Comparison of ENCODE assay signal across 9 cellular contexts in the genomic region with DNA sequence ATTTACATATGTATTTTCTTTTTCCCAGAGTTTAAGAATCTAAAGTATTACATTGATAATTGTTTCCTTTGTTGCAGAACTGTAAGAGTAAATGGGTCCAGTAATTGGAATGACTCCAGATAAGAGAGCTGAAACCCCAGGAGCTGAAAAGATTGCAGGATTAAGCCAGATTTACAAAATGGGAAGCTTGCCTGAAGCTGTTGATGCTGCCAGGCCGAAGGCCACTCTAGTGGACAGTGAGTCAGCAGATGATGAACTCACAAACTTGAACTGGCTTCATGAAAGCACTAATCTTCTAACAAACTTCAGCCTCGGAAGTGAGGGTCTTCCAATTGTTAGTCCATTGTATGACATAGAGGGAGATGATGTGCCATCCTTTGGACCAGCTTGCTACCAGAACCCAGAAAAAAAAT. TPM values are rescaled to one million over a fixed set of nuclear protein-coding genes. Genes with fewer than 3 reads are reported as not detected.
DNase-seq lines count a peak whose midpoint lies in the region; ATAC-seq and TF ChIP-seq lines count a peak whose summit lies in the region.
"Had no signal": no experiment of that assay in that cellular context is flagged by ENCODE, and none has a peak within 500 bp of the region (broad histone marks: within the 10 kb centered on the region; RNA-seq: fewer than 3 reads in every experiment).

No MANE protein-coding gene starts in this region.

- H3K27me3 ChIP-seq in layer of hippocampus (ENCODE audit: control insufficient read depth, insufficient read depth, low read length), result no peaks in the 10 kb centered on the region
- H3K27me3 ChIP-seq in foreskin keratinocyte, result no peaks in the 10 kb centered on the region

- H3K27ac ChIP-seq in caudate nucleus (ENCODE audit: low read depth, low read length) (peak overlapping the region; percentile 20), layer of hippocampus (ENCODE audit: low read depth, low read length) (peak overlapping the region; percentile 67), temporal lobe (ENCODE audit: low read depth, low read length) (peak overlapping the region; percentile 69), foreskin keratinocyte (no peak overlapping the region)

- DNase-seq in HS-27A (ENCODE audit: low read depth), result peak; percentile 58
- DNase-seq in caudate nucleus (lab: John Stamatoyannopoulos, UW), result peak in 26 of 61 donors; percentile 1 to 85 (median 18)
- DNase-seq in NCI-H2107 treated with DMSO at 0.1 percent for 48 hours (lab: John Stamatoyannopoulos, UW; ENCODE audit: unreplicated experiment), result no peak
- DNase-seq in foreskin keratinocyte, result no peak
- DNase-seq: NCI-H2029 had no signal

- ATAC-seq in HG02970 (IDR thresholded peaks at IDR 0.05; ENCODE audit: low FRiP score, unreplicated experiment) (no peak), foreskin keratinocyte (no peak), GM18867 (IDR thresholded peaks at IDR 0.05; ENCODE audit: unreplicated experiment) (no peak)

- H3K4me1 ChIP-seq in foreskin keratinocyte, result peaks cover 12% of the 10 kb centered on the region

- no peak for TF ChIP-seq CTCF in foreskin keratinocyte (conservative IDR thresholded peaks at IDR 0.05)

RNA-seq across cellular contexts. Expression of gene FOXN2, which starts 31.6 kb away (rescaled TPM):
- total RNA-seq in temporal lobe, result 37.9 TPM
- total RNA-seq in foreskin keratinocyte, result 28.4 and 29.3 TPM in 2 replicates
- polyA plus RNA-seq in foreskin keratinocyte, result 2.8 and 4.2 TPM in 2 replicates
